In the genomic region with DNA sequence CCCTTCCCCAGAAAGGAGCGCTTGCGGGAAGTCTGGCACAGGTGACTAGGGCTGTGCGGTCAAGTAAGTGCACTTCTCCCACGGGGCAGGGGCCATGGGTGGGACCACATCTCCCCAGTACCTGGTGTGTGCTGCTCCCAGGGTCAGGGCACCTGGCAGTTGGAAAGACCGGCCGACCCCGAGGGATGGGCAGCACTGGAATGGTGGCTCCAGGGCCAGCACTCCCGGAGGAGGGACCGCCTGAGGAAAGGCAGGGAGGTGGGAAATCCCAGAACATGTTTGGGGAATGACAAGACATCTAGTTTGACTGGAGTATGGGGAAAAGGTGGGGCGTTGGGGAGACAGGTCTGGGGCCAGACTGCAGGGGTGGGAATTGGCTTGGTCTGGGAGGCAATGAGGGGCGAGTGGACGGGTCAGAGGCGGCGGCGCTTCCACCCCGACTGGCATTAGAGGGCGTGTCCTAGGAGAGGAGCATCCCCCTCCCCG, we compare ENCODE assay signal across 9 cellular contexts. TPM values are rescaled to one million over a fixed set of nuclear protein-coding genes. Genes with fewer than 3 reads are reported as not detected.
DNase-seq lines count a peak whose midpoint lies in the region; ATAC-seq, FAIRE-seq and TF ChIP-seq lines count a peak whose summit lies in the region.
"Had no signal": no experiment of that assay in that cellular context is flagged by ENCODE, and none has a peak within 500 bp of the region (broad histone marks: within the 10 kb centered on the region; RNA-seq: fewer than 3 reads in every experiment).

No MANE protein-coding gene starts in this region.

- peak overlapping the region; percentile 45; the same call in 1 of the 2 replicates for H3K4me3 ChIP-seq in GM12878
- H3K4me3 ChIP-seq in lower lobe of right lung: peak overlapping the region; percentile 89
- peak overlapping the region; percentile 85 to 97 for H3K4me3 ChIP-seq in tibial artery

- H4K20me1 ChIP-seq in GM12878 (ENCODE audit: control insufficient read depth, insufficient read depth): no peaks in the 10 kb centered on the region

- no peaks in the 10 kb centered on the region for H3K9me3 Mint-ChIP-seq in activated CD8-positive, alpha-beta memory T cell treated with anti-CD3 and anti-CD28 coated beads, Interleukin-2, amount 10 ng/mL, durations not matched to agents 7 days and 5 days (ENCODE audit: low read depth)

- H3K27me3 ChIP-seq in GM12878 (replicated peaks in 1 of 2; ENCODE audit: control insufficient read depth in 2 of 2, insufficient read depth in 2 of 2, low read length in 1 of 2) (peaks cover 7 to 14% of the 10 kb centered on the region in 2 experiments; a peak in 3 of 4 replicates), lower lobe of right lung (ENCODE audit: low read depth) (no peaks in the 10 kb centered on the region), tibial artery (no peaks in the 10 kb centered on the region)

- H3K36me3 ChIP-seq in GM12878 (ENCODE audit: control insufficient read depth in 2 of 2, insufficient read depth in 2 of 2, low read length in 1 of 2) (no peaks in the 10 kb centered on the region), lower lobe of right lung (no peaks in the 10 kb centered on the region), tibial artery (no peaks in the 10 kb centered on the region)

- FAIRE-seq in GM12878 (lab: Jason Lieb, UNC): no peak

- H3K4me1 Mint-ChIP-seq in activated CD8-positive, alpha-beta memory T cell treated with anti-CD3 and anti-CD28 coated beads, Interleukin-2, amount 10 ng/mL, durations not matched to agents 7 days and 5 days: peaks cover 41% of the 10 kb centered on the region

- 2% methylated on average over 18 of the region's 18 CpGs for WGBS in GM12878 (ENCODE audit: insufficient coverage, insufficient replicate concordance, low lambda C conversion rate, missing lambda C conversion rate)

- peak overlapping the region; percentile 67 for H3K4me3 Mint-ChIP-seq in activated CD8-positive, alpha-beta memory T cell treated with anti-CD3 and anti-CD28 coated beads, Interleukin-2, amount 10 ng/mL, durations not matched to agents 7 days and 5 days

- H3K27me3 Mint-ChIP-seq in activated CD8-positive, alpha-beta memory T cell treated with anti-CD3 and anti-CD28 coated beads, Interleukin-2, amount 10 ng/mL, durations not matched to agents 7 days and 5 days: peaks cover 19% of the 10 kb centered on the region

- TF ChIP-seq CTCF in GM12878 (IDR thresholded peaks at IDR 0.05 in 2 of 3, conservative IDR thresholded peaks at IDR 0.05 in 1 of 3; ENCODE audit: control insufficient read depth in 2 of 3, extremely low read depth in 1 of 3, insufficient read depth in 1 of 3, low read depth in 3 of 3, low read length in 3 of 3): no peak
- TF ChIP-seq CTCF in lower lobe of right lung (IDR thresholded peaks at IDR 0.05): no peak
- TF ChIP-seq CTCF in tibial artery (IDR thresholded peaks at IDR 0.05): no peak

- POLR2A ChIA-PET in GM12878 (lab: Charles Lee): interaction anchor here (0.6 kb wide), 1 partner anchor 1067 kb away, joined by 5 read pairs; no protein-coding TSS in a partner anchor

- no peak for TF ChIP-seq RAD21 in GM12878 (IDR thresholded peaks at IDR 0.05; ENCODE audit: insufficient read depth, low read depth, low read length)

- H2AFZ ChIP-seq in GM12878 (ENCODE audit: control insufficient read depth, low read depth, low read length): peak overlapping the region; percentile 80

- H3K9me3 ChIP-seq in GM12878 (replicated peaks; ENCODE audit: control insufficient read depth, insufficient read depth, low read length) (no peaks in the 10 kb centered on the region), lower lobe of right lung (no peaks in the 10 kb centered on the region), tibial artery (no peaks in the 10 kb centered on the region)

- H3K36me3 Mint-ChIP-seq in activated CD8-positive, alpha-beta memory T cell treated with anti-CD3 and anti-CD28 coated beads, Interleukin-2, amount 10 ng/mL, durations not matched to agents 7 days and 5 days: peaks cover 5% of the 10 kb centered on the region

- no peak for DNase-seq in activated CD8-positive, alpha-beta memory T cell treated with anti-CD3 and anti-CD28 coated beads, Interleukin-2, amount 10 ng/mL, durations not matched to agents 7 days and 5 days
- DNase-seq in activated CD8-positive, alpha-beta memory T cell treated with anti-CD3 and anti-CD28 coated beads, Interleukin-2, amount 50 U/mL, for 48 hours: no peak
- DNase-seq in GM12878 (ENCODE audit: low read depth, low spot score): no peak
- DNase-seq in lower lobe of right lung: no peak
- no peak for DNase-seq in tibial artery
- no peak for DNase-seq in iPS-NIHi11 (ENCODE audit: low spot score)
- no peak for DNase-seq in NCI-H1417 (lab: John Stamatoyannopoulos, UW)

- peaks cover 21% of the 10 kb centered on the region for H3K4me1 ChIP-seq in GM12878 (ENCODE audit: control insufficient read depth, insufficient read depth, low read length)
- peaks cover 46% of the 10 kb centered on the region for H3K4me1 ChIP-seq in lower lobe of right lung
- peaks cover 0 to 45% (median 21%) of the 10 kb centered on the region in 4 donors for H3K4me1 ChIP-seq in tibial artery

- SMC1A ChIA-PET in GM12878 (lab: Charles Lee; ENCODE audit: uncharacterized antibody, unreplicated experiment): interaction anchor here (1.5 kb wide), 1 partner anchor 20 kb away, joined by 4 read pairs; no protein-coding TSS in a partner anchor

- in situ Hi-C loops in GM12878 (cut with MboI): no loop called here

- CTCF ChIA-PET in activated CD8-positive, alpha-beta memory T cell treated with anti-CD3 and anti-CD28 coated beads, Interleukin-2, amount 10 ng/mL, durations not matched to agents 7 days and 5 days (lab: Charles Lee): interaction anchor here (0.9 to 5.4 kb wide), 7 partner anchors 9 to 33 kb away, joined by 4 to 49 read pairs (median 8); no protein-coding TSS in a partner anchor
- CTCF ChIA-PET in GM12878 (lab: Yijun Ruan, JAX): no interaction called here

- no peak for ATAC-seq in activated CD8-positive, alpha-beta memory T cell treated with anti-CD3 and anti-CD28 coated beads, Interleukin-2, amount 10 ng/mL, durations not matched to agents 7 days and 5 days
- ATAC-seq in GM12878: no peak
- no peak for ATAC-seq in lower lobe of right lung
- ATAC-seq in GM21526 (IDR thresholded peaks at IDR 0.05; ENCODE audit: low FRiP score, unreplicated experiment): no peak

- H3K27ac ChIP-seq in GM12878 (ENCODE audit: control insufficient read depth, insufficient read depth) (no peak overlapping the region), lower lobe of right lung (peak overlapping the region; percentile 87), tibial artery (peak overlapping the region; percentile 85 to 89)
- H3K27ac ChIP-seq: epithelial cell of prostate had no signal

- no peaks in the 10 kb centered on the region for H3K79me2 ChIP-seq in GM12878 (ENCODE audit: control insufficient read depth, insufficient read depth, low read length)

- intact Hi-C loops in GM12878 (cut with micrococcal nuclease; ENCODE audit: unreplicated experiment): no loop called here
- intact Hi-C loops in lower lobe of right lung (cut with DNase I): no loop called here
- intact Hi-C loops in tibial artery (cut with DNase I; ENCODE audit: low total_unique reads): no loop called here

- no peak for TF ChIP-seq EP300 in GM12878 (IDR thresholded peaks at IDR 0.05; ENCODE audit: borderline replicate concordance in 1 of 2, control insufficient read depth in 1 of 2, low read depth in 2 of 2, low read length in 2 of 2)

- H3K9ac ChIP-seq in GM12878 (ENCODE audit: control insufficient read depth, insufficient read depth, low read length): no peak overlapping the region

- BruUV-seq in GM12878 (replicated peaks; lab: Mats Ljungman, UMichigan): no TSS peak

- peak overlapping the region; percentile 98 for H3K4me2 ChIP-seq in GM12878 (ENCODE audit: control insufficient read depth, insufficient read depth)

- no peak for TF ChIP-seq POLR2A in GM12878 (IDR thresholded peaks at IDR 0.05; ENCODE audit: low read depth, low read length)

- H3K27ac Mint-ChIP-seq in activated CD8-positive, alpha-beta memory T cell treated with anti-CD3 and anti-CD28 coated beads, Interleukin-2, amount 10 ng/mL, durations not matched to agents 7 days and 5 days: peak overlapping the region; percentile 15

- RAD21 ChIA-PET in GM12878 (lab: Charles Lee; ENCODE audit: unreplicated experiment): no interaction called here

RNA-seq across cellular contexts. Expression of gene GLIPR2, which starts 0.7 kb away (rescaled TPM):
- total RNA-seq in activated CD8-positive, alpha-beta memory T cell treated with anti-CD3 and anti-CD28 coated beads, Interleukin-2, amount 10 ng/mL, durations not matched to agents 7 days and 5 days: 10 to 100 TPM; 28.4 to 49.8 TPM
- total RNA-seq in GM12878 (2013; cell fraction: nucleolus; rRNA removed): 0.32 TPM in 1 of 2 replicates, not detected in the other
- total RNA-seq in GM12878 (2014; rRNA removed): 2.1 and 2.5 TPM in 2 replicates
- total RNA-seq in GM12878 (2014; rRNA removed; fragmentation: Illumina TruSeq; extraction: Trizol): 2.0 and 2.1 TPM in 2 replicates
- 2.6 and 3.5 TPM in 2 replicates for total RNA-seq in GM12878 (2021)
- 2.0 TPM for polyA plus RNA-seq in GM12878 (2011; ENCODE audit: low read depth)
- 0.24 and 0.41 TPM in 2 replicates for polyA plus RNA-seq in GM12878 (2011; rRNA removed)
- polyA plus RNA-seq in GM12878 (2011; cell fraction: cytosol; rRNA removed): 0.23 and 0.31 TPM in 2 replicates
- 0.06 and 0.28 TPM in 2 replicates for polyA plus RNA-seq in GM12878 (2011; cell fraction: nucleus; rRNA removed)
- polyA plus RNA-seq in GM12878 (2012): 1.7 and 2.4 TPM in 2 replicates
- 3.4 and 4.0 TPM in 2 replicates for polyA plus RNA-seq in GM12878 (2014; fragmentation: Illumina TruSeq; extraction: Trizol)
- polyA plus RNA-seq in GM12878 (2014; fragmentation: Nextera tagmentation; extraction: Ambion mirVana): 1 to 10 TPM; 2.1 to 2.3 TPM
- 1.8 and 3.2 TPM in 2 replicates for polyA plus RNA-seq in GM12878 (2014; rRNA removed)
- 1 to 10 TPM; 1.2 to 1.7 TPM for polyA plus RNA-seq in GM12878 (2016; fragmentation: Nextera tagmentation; extraction: Ambion mirVana)
- polyA minus RNA-seq in GM12878 (2011; rRNA and poly(A)+ RNA removed): 0.57 TPM in 1 of 2 replicates, not detected in the other
- polyA minus RNA-seq in GM12878 (2011; cell fraction: cytosol; rRNA and poly(A)+ RNA removed): 0.42 TPM in 1 of 2 replicates, not detected in the other
- polyA minus RNA-seq in GM12878 (2011; cell fraction: nucleus; rRNA and poly(A)+ RNA removed): 0.19 TPM in 1 of 2 replicates, not detected in the other
- total RNA-seq in lower lobe of right lung: 108 TPM

RNA-seq across cellular contexts. Expression of gene CCIN, which starts 33.4 kb away (rescaled TPM):
- under 1 TPM in 1 of 2 experiments, not detected in 1; 0.15 TPM for total RNA-seq in activated CD8-positive, alpha-beta memory T cell treated with anti-CD3 and anti-CD28 coated beads, Interleukin-2, amount 10 ng/mL, durations not matched to agents 7 days and 5 days
- total RNA-seq in GM12878 (2013; cell fraction: nucleolus; rRNA removed): not detected in 2 replicates
- not detected in 2 replicates for total RNA-seq in GM12878 (2014; rRNA removed)
- not detected in 2 replicates for total RNA-seq in GM12878 (2014; rRNA removed; fragmentation: Illumina TruSeq; extraction: Trizol)
- not detected in 2 replicates for total RNA-seq in GM12878 (2021)
- polyA plus RNA-seq in GM12878 (2011; ENCODE audit: low read depth): not detected
- not detected in 2 replicates for polyA plus RNA-seq in GM12878 (2011; rRNA removed)
- not detected in 2 replicates for polyA plus RNA-seq in GM12878 (2011; cell fraction: cytosol; rRNA removed)
- polyA plus RNA-seq in GM12878 (2011; cell fraction: nucleus; rRNA removed): not detected in 2 replicates
- polyA plus RNA-seq in GM12878 (2012): not detected in 2 replicates
- polyA plus RNA-seq in GM12878 (2014; fragmentation: Illumina TruSeq; extraction: Trizol): not detected in 2 replicates
- not detected for polyA plus RNA-seq in GM12878 (2014; fragmentation: Nextera tagmentation; extraction: Ambion mirVana)
- polyA plus RNA-seq in GM12878 (2014; rRNA removed): not detected in 2 replicates
- not detected for polyA plus RNA-seq in GM12878 (2016; fragmentation: Nextera tagmentation; extraction: Ambion mirVana)
- not detected in 2 replicates for polyA minus RNA-seq in GM12878 (2011; rRNA and poly(A)+ RNA removed)
- not detected in 2 replicates for polyA minus RNA-seq in GM12878 (2011; cell fraction: cytosol; rRNA and poly(A)+ RNA removed)
- not detected in 2 replicates for polyA minus RNA-seq in GM12878 (2011; cell fraction: nucleus; rRNA and poly(A)+ RNA removed)
- total RNA-seq in lower lobe of right lung: 0.18 TPM

RNA-seq across cellular contexts. Expression of gene CLTA, which starts 54.9 kb away (rescaled TPM):
- 100 to 1,000 TPM; 156 to 177 TPM for total RNA-seq in activated CD8-positive, alpha-beta memory T cell treated with anti-CD3 and anti-CD28 coated beads, Interleukin-2, amount 10 ng/mL, durations not matched to agents 7 days and 5 days
- 25.9 and 30.4 TPM in 2 replicates for total RNA-seq in GM12878 (2013; cell fraction: nucleolus; rRNA removed)
- total RNA-seq in GM12878 (2014; rRNA removed): 150 and 174 TPM in 2 replicates
- total RNA-seq in GM12878 (2014; rRNA removed; fragmentation: Illumina TruSeq; extraction: Trizol): 125 and 137 TPM in 2 replicates
- 163 and 172 TPM in 2 replicates for total RNA-seq in GM12878 (2021)
- 91.8 TPM for polyA plus RNA-seq in GM12878 (2011; ENCODE audit: low read depth)
- polyA plus RNA-seq in GM12878 (2011; rRNA removed): 171 and 182 TPM in 2 replicates
- polyA plus RNA-seq in GM12878 (2011; cell fraction: cytosol; rRNA removed): 110 and 141 TPM in 2 replicates
- polyA plus RNA-seq in GM12878 (2011; cell fraction: nucleus; rRNA removed): 67.0 and 89.2 TPM in 2 replicates
- polyA plus RNA-seq in GM12878 (2012): 120 and 125 TPM in 2 replicates
- polyA plus RNA-seq in GM12878 (2014; fragmentation: Illumina TruSeq; extraction: Trizol): 114 and 165 TPM in 2 replicates
- polyA plus RNA-seq in GM12878 (2014; fragmentation: Nextera tagmentation; extraction: Ambion mirVana): 100 to 1,000 TPM in 1 of 2 experiments, 10 to 100 TPM in 1; 49.0 to 103 TPM
- polyA plus RNA-seq in GM12878 (2014; rRNA removed): 234 and 241 TPM in 2 replicates
- polyA plus RNA-seq in GM12878 (2016; fragmentation: Nextera tagmentation; extraction: Ambion mirVana): 100 to 1,000 TPM; 200 to 201 TPM
- 49.2 and 51.3 TPM in 2 replicates for polyA minus RNA-seq in GM12878 (2011; rRNA and poly(A)+ RNA removed)
- polyA minus RNA-seq in GM12878 (2011; cell fraction: cytosol; rRNA and poly(A)+ RNA removed): 27.0 and 39.3 TPM in 2 replicates
- 16.1 and 21.8 TPM in 2 replicates for polyA minus RNA-seq in GM12878 (2011; cell fraction: nucleus; rRNA and poly(A)+ RNA removed)
- 177 TPM for total RNA-seq in lower lobe of right lung

Comparison
In these comparisons a context has a peak if more than half of its experiments do, and no peak if none do; other contexts are left out.
1. RNA of gene GLIPR2, which starts 0.7 kb away (total RNA-seq): 108 TPM in lower lobe of right lung (single experiment) and 28.4 to 49.8 TPM in activated CD8-positive, alpha-beta memory T cell treated with anti-CD3 and anti-CD28 coated beads, Interleukin-2, amount 10 ng/mL, durations not matched to agents 7 days and 5 days; 0.32 to 3.5 TPM in GM12878; every median in the first group is over 4 times any median in the second.
2. Peak in every context shown above with its lines, with median percentiles within 50 percentile points of each other: H3K4me3 ChIP-seq.